In the genomic region with DNA sequence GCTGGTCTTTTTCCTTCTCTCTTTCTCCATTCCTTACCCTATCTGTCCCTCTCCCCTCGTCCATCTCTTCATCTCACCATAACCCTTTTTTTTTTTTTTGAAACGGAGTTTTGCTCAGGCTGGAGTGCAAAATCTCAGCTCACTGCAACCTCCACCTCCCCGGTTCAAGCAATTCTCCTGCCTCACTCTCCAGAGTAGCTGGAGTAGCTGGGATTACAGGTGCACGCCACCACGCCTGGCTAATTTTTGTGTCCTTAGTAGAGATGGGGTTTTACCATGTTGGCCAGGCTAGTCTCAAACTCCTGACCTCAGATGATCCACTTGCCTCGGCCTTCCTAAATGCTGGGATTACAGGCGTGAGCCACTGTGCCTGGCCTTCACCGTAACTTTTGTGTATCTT, we compare ENCODE assay signal across 4 cellular contexts. TPM values are rescaled to one million over a fixed set of nuclear protein-coding genes. Genes with fewer than 3 reads are reported as not detected.
"Had no signal": no experiment of that assay in that cellular context is flagged by ENCODE, and none has a peak within 500 bp of the region (broad histone marks: within the 10 kb centered on the region; RNA-seq: fewer than 3 reads in every experiment).

No MANE protein-coding gene starts in this region.

RNA-seq across cellular contexts. Expression of gene TYROBP, which starts 49.3 kb away (rescaled TPM):
- total RNA-seq: kidney epithelial cell, mesothelial cell of epicardium, osteocyte had no signal

RNA-seq across cellular contexts. Expression of gene SYNE4, which starts 51.2 kb away (rescaled TPM):
- total RNA-seq: occipital lobe, osteocyte had no signal

RNA-seq across cellular contexts. Expression of gene HCST, which starts 55.1 kb away (rescaled TPM):
- total RNA-seq: kidney epithelial cell, occipital lobe had no signal
